8 cellular contexts compared by ENCODE assay signal in the genomic region with DNA sequence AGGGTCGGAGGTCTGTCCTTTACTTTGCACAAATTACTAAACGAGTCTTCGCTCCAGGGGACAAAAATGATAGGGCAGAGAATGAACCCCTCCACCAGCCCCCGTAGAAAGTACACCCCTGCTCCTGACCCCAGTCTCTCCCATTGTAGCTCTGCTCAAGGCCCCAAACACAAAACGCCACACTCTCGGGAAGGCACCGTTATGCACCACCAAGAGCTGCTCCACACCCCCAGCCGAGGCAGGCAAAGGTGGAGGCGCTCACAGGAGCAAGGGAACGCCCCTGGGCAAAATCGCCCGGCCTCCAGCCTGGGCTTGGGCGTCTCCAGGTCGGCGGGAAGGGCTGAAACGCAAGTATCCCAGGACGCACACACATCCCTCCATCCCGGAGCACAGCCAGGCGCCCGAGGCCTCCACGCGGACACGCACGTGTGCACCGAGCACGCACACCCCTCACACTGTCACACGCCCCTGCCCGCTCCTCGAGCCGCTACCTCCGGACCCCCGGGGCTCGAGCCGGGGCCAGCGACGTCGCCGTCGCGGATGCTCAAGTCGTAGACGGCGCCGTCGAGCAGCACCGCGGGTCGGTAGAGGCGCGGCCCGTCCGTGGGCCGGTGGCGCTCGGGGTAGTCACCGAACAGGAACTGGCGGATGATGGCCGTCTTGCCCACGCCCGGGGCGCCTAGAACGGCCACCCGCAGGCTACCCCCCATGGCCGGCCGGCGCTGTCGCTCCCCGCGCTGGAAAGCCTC. TPM values are rescaled to one million over a fixed set of nuclear protein-coding genes. Genes with fewer than 3 reads are reported as not detected.
DNase-seq lines count a peak whose midpoint lies in the region; ATAC-seq and TF ChIP-seq lines count a peak whose summit lies in the region.

No MANE protein-coding gene starts in this region.

- no peak overlapping the region for H3K4me3 ChIP-seq in Loucy (ENCODE audit: low read length, poor library complexity, severe bottlenecking)
- H3K4me3 ChIP-seq in BE2C (ENCODE audit: low read depth, low read length): no peak overlapping the region

- peak overlapping the region; percentile 51 to 53 for H3K4me3 Mint-ChIP-seq in effector memory CD8-positive, alpha-beta T cell
- H3K4me3 Mint-ChIP-seq in progenitor cell of endocrine pancreas (ENCODE audit: low read depth): peak overlapping the region; percentile 44

- DNase-seq in ELF-1 (ENCODE audit: low read depth, low spot score) (peak; percentile 71), progenitor cell of endocrine pancreas (ENCODE audit: low spot score, unreplicated experiment) (no peak), BE2C (no peak), NOMO-1 treated with DMSO at 0.1 percent for 48 hours (lab: John Stamatoyannopoulos, UW; ENCODE audit: unreplicated experiment) (no peak)
- no peak for DNase-seq in effector memory CD8-positive, alpha-beta T cell

- H2AFZ ChIP-seq in Loucy (ENCODE audit: low read length): peak overlapping the region; percentile 19; the same call in 1 of the 2 replicates

- peaks cover 10% of the 10 kb centered on the region for H3K36me3 Mint-ChIP-seq in effector memory CD8-positive, alpha-beta T cell (ENCODE audit: insufficient read depth)
- H3K36me3 Mint-ChIP-seq in progenitor cell of endocrine pancreas (ENCODE audit: insufficient read depth): no peaks in the 10 kb centered on the region

- H3K4me1 ChIP-seq in Loucy (ENCODE audit: insufficient read depth, low read length, poor library complexity, severe bottlenecking) (peaks cover under 1% of the 10 kb centered on the region), BE2C (peaks cover 7% of the 10 kb centered on the region)

- H3K9me3 ChIP-seq in Loucy (ENCODE audit: insufficient read depth, low read depth, low read length) (no peaks in the 10 kb centered on the region), BE2C (no peaks in the 10 kb centered on the region)

- peaks cover 13 to 22% of the 10 kb centered on the region in 2 donors for H3K4me1 Mint-ChIP-seq in effector memory CD8-positive, alpha-beta T cell (ENCODE audit: low read depth in 2 of 2)
- H3K4me1 Mint-ChIP-seq in progenitor cell of endocrine pancreas (ENCODE audit: low read depth): peaks cover under 1% of the 10 kb centered on the region

- H3K36me3 ChIP-seq in Loucy (ENCODE audit: insufficient read depth, low read length) (no peaks in the 10 kb centered on the region), BE2C (no peaks in the 10 kb centered on the region)

- no peak overlapping the region for H3K4me2 ChIP-seq in Loucy (ENCODE audit: low read depth, low read length, poor library complexity, severe bottlenecking)

- H3K9me2 ChIP-seq in Loucy (replicated peaks; ENCODE audit: low read depth, low read length): no peaks in the 10 kb centered on the region

- H3K27me3 ChIP-seq in Loucy (ENCODE audit: insufficient read depth, low read length, poor library complexity, severe bottlenecking) (no peaks in the 10 kb centered on the region), BE2C (peaks cover 52% of the 10 kb centered on the region)

- no peaks in the 10 kb centered on the region for H4K20me1 ChIP-seq in Loucy (ENCODE audit: insufficient read depth, low read length, poor library complexity, severe bottlenecking)

- H3F3A ChIP-seq in Loucy (ENCODE audit: low read depth): no peaks in the 10 kb centered on the region

- ATAC-seq in effector memory CD8-positive, alpha-beta T cell (replicated peaks): no peak
- ATAC-seq in GM21390 (IDR thresholded peaks at IDR 0.05; ENCODE audit: unreplicated experiment) (no peak), HG03196 (IDR thresholded peaks at IDR 0.05; ENCODE audit: unreplicated experiment) (no peak)

- no peak overlapping the region for H3K9ac ChIP-seq in Loucy (ENCODE audit: low read depth, low read length, poor library complexity, severe bottlenecking)

- no peak overlapping the region for H3K27ac Mint-ChIP-seq in effector memory CD8-positive, alpha-beta T cell
- no peak overlapping the region for H3K27ac Mint-ChIP-seq in progenitor cell of endocrine pancreas

- H3K27me3 Mint-ChIP-seq in effector memory CD8-positive, alpha-beta T cell: peaks cover 43 to 46% of the 10 kb centered on the region in 2 donors
- H3K27me3 Mint-ChIP-seq in progenitor cell of endocrine pancreas: peaks cover 45% of the 10 kb centered on the region

- H3K79me2 ChIP-seq in Loucy (ENCODE audit: insufficient read depth, low read length): no peaks in the 10 kb centered on the region

- no peaks in the 10 kb centered on the region for H3K9me3 Mint-ChIP-seq in effector memory CD8-positive, alpha-beta T cell
- H3K9me3 Mint-ChIP-seq in progenitor cell of endocrine pancreas (ENCODE audit: low read depth): no peaks in the 10 kb centered on the region

- TF ChIP-seq CTCF in Loucy (conservative IDR thresholded peaks at IDR 0.05; ENCODE audit: low read length): no peak
- TF ChIP-seq CTCF in progenitor cell of endocrine pancreas (IDR thresholded peaks at IDR 0.05; ENCODE audit: unreplicated experiment): no peak
- TF ChIP-seq CTCF in BE2C (IDR thresholded peaks at IDR 0.05; ENCODE audit: low read depth, low read length): no peak

RNA-seq across cellular contexts. Expression of a gene that starts 0.8 kb away (rescaled TPM):
- total RNA-seq in progenitor cell of endocrine pancreas: 0.31 and 1.2 TPM in 2 replicates
- polyA plus RNA-seq in BE2C (2012; ENCODE audit: insufficient read depth, insufficient read length, low read depth): not detected

RNA-seq across cellular contexts. Expression of a gene that starts 8.3 kb away (rescaled TPM):
- 10.6 and 11.5 TPM in 2 replicates for total RNA-seq in progenitor cell of endocrine pancreas
- polyA plus RNA-seq in BE2C (2012; ENCODE audit: insufficient read depth, insufficient read length, low read depth): 4.2 TPM

RNA-seq across cellular contexts. Expression of a gene that starts 46.6 kb away (rescaled TPM):
- total RNA-seq in progenitor cell of endocrine pancreas: 442 and 443 TPM in 2 replicates
- 451 TPM for polyA plus RNA-seq in BE2C (2012; ENCODE audit: insufficient read depth, insufficient read length, low read depth)

RNA-seq across cellular contexts. Expression of a gene that starts 46.9 kb away (rescaled TPM):
- total RNA-seq in progenitor cell of endocrine pancreas: 65.1 and 66.4 TPM in 2 replicates
- polyA plus RNA-seq in BE2C (2012; ENCODE audit: insufficient read depth, insufficient read length, low read depth): 79.5 TPM
